ENCODE assay signal across 16 cellular contexts in genomic region chr3:101039285-101039684, GRCh38. TPM values are rescaled to one million over a fixed set of nuclear protein-coding genes. Genes with fewer than 3 reads are reported as not detected.
DNase-seq lines count a peak whose midpoint lies in the region; ATAC-seq and TF ChIP-seq lines count a peak whose summit lies in the region.
"Had no signal": no experiment of that assay in that cellular context is flagged by ENCODE, and none has a peak within 500 bp of the region (broad histone marks: within the 10 kb centered on the region; RNA-seq: fewer than 3 reads in every experiment).

No MANE protein-coding gene starts in this region.

- H3K27me3 Mint-ChIP-seq in activated CD4-positive, alpha-beta T cell treated with anti-CD3 and anti-CD28 coated beads, Interleukin-2, amount 10 ng/mL, durations not matched to agents 24 days and 14 days, result no peaks in the 10 kb centered on the region
- no peaks in the 10 kb centered on the region for H3K27me3 Mint-ChIP-seq in chondrocyte (ENCODE audit: low read depth)

- no peak for DNase-seq in A673 (ENCODE audit: low spot score)
- DNase-seq in ACHN, result peak; percentile 5
- peak; percentile 81 for DNase-seq in NCI-H1105 treated with DMSO at 0.1 percent for 48 hours (lab: John Stamatoyannopoulos, UW)
- DNase-seq in epithelial cell of esophagus (ENCODE audit: low read depth), result peak; percentile 40
- no peak for DNase-seq in activated CD4-positive, alpha-beta T cell treated with anti-CD3 and anti-CD28 coated beads, Interleukin-2, amount 10 ng/mL, durations not matched to agents 24 days and 14 days
- no peak for DNase-seq in chondrocyte (ENCODE audit: low spot score)
- DNase-seq: activated CD4-positive, alpha-beta T cell treated with anti-CD3 and anti-CD28 coated beads, Interleukin-2, amount 50 U/mL, for 4 hours; activated naive CD4-positive, alpha-beta T cell treated with Interleukin-2 at 50 U/mL for 16 hours; anterior cingulate cortex; BE2C; NCI-H1930; testis had no signal

- H3K36me3 Mint-ChIP-seq in activated CD4-positive, alpha-beta T cell treated with anti-CD3 and anti-CD28 coated beads, Interleukin-2, amount 10 ng/mL, durations not matched to agents 24 days and 14 days (ENCODE audit: low read depth), result no peaks in the 10 kb centered on the region
- H3K36me3 Mint-ChIP-seq in chondrocyte (ENCODE audit: low read depth), result peaks cover 4% of the 10 kb centered on the region
- H3K36me3 Mint-ChIP-seq: mesothelial cell of epicardium had no signal

- H3K36me3 ChIP-seq in A673 (ENCODE audit: insufficient read depth, low read length, poor library complexity, severe bottlenecking), result no peaks in the 10 kb centered on the region
- H3K36me3 ChIP-seq: BE2C, prostate gland had no signal

- H3K4me3 Mint-ChIP-seq in activated CD4-positive, alpha-beta T cell treated with anti-CD3 and anti-CD28 coated beads, Interleukin-2, amount 10 ng/mL, durations not matched to agents 24 days and 14 days, result no peak overlapping the region
- no peak overlapping the region for H3K4me3 Mint-ChIP-seq in chondrocyte (ENCODE audit: unreplicated experiment)
- H3K4me3 Mint-ChIP-seq: mesothelial cell of epicardium; T-helper 1 cell treated with Interleukin-12 subunit alpha and Interleukin-12 subunit beta and Interleukin-4 antibody, amounts not matched to agents 30 μg/mL and 1 μg/mL, for 36 hours had no signal

- H3K27ac Mint-ChIP-seq in activated CD4-positive, alpha-beta T cell treated with anti-CD3 and anti-CD28 coated beads, Interleukin-2, amount 10 ng/mL, durations not matched to agents 24 days and 14 days, result no peak overlapping the region
- H3K27ac Mint-ChIP-seq in chondrocyte (ENCODE audit: unreplicated experiment), result no peak overlapping the region
- H3K27ac Mint-ChIP-seq: mesothelial cell of epicardium; T-helper 1 cell treated with Interleukin-12 subunit alpha and Interleukin-12 subunit beta and Interleukin-4 antibody, amounts not matched to agents 30 μg/mL and 1 μg/mL, for 36 hours had no signal

- no peaks in the 10 kb centered on the region for H3K4me1 Mint-ChIP-seq in activated CD4-positive, alpha-beta T cell treated with anti-CD3 and anti-CD28 coated beads, Interleukin-2, amount 10 ng/mL, durations not matched to agents 24 days and 14 days
- H3K4me1 Mint-ChIP-seq in chondrocyte (ENCODE audit: low read depth), result peaks cover 56% of the 10 kb centered on the region

- no peak overlapping the region for H3K4me3 ChIP-seq in A673 (ENCODE audit: low read depth, low read length, poor library complexity, severe bottlenecking)
- no peak overlapping the region for H3K4me3 ChIP-seq in epithelial cell of esophagus (ENCODE audit: low read length)
- H3K4me3 ChIP-seq: prostate gland, testis had no signal

- in situ Hi-C loops in ACHN (cut with HindIII; ENCODE audit: low pct_ligation_motif_present, low pct_unique_long_range_greater_than_20kb, low sequenced_read_pairs), result no loop called here

- TF ChIP-seq CTCF in A673 (conservative IDR thresholded peaks at IDR 0.05; ENCODE audit: low read depth, low read length) (no peak), epithelial cell of esophagus (IDR thresholded peaks at IDR 0.05; ENCODE audit: insufficient read depth, low read depth, low read length, missing control alignments) (no peak), chondrocyte (IDR thresholded peaks at IDR 0.05) (no peak)

- CTCF ChIA-PET in A673 (lab: Charles Lee), result no interaction called here

- no peak for ATAC-seq in GM19455 (IDR thresholded peaks at IDR 0.05; ENCODE audit: unreplicated experiment)

- POLR2A ChIA-PET in A673 (lab: Charles Lee; ENCODE audit: low non-redundant PET), result no interaction called here

- no TSS peak for BruUV-seq in A673 (replicated peaks; lab: Mats Ljungman, UMichigan)

- no peaks in the 10 kb centered on the region for H3K9me3 Mint-ChIP-seq in activated CD4-positive, alpha-beta T cell treated with anti-CD3 and anti-CD28 coated beads, Interleukin-2, amount 10 ng/mL, durations not matched to agents 24 days and 14 days
- peaks cover 15% of the 10 kb centered on the region for H3K9me3 Mint-ChIP-seq in chondrocyte (ENCODE audit: low read depth)
- H3K9me3 Mint-ChIP-seq: T-helper 1 cell treated with Interleukin-12 subunit alpha and Interleukin-12 subunit beta and Interleukin-4 antibody, amounts not matched to agents 30 μg/mL and 1 μg/mL, for 36 hours had no signal

- no peaks in the 10 kb centered on the region for H3K27me3 ChIP-seq in A673 (replicated peaks; ENCODE audit: insufficient read depth, low read depth, low read length, poor library complexity)
- H3K27me3 ChIP-seq: BE2C, testis had no signal

- intact Hi-C loops in A673 (cut with micrococcal nuclease; ENCODE audit: unreplicated experiment), result no loop called here
- intact Hi-C loops in activated CD4-positive, alpha-beta T cell treated with anti-CD3 and anti-CD28 coated beads, Interleukin-2, amount 10 ng/mL, durations not matched to agents 24 days and 14 days (cut with micrococcal nuclease), result no loop called here

- no peaks in the 10 kb centered on the region for H3K9me3 ChIP-seq in A673 (ENCODE audit: low read depth, low read length, poor library complexity, severe bottlenecking)
- H3K9me3 ChIP-seq: BE2C, prostate gland, testis had no signal

- H3K27ac ChIP-seq in A673 (ENCODE audit: low read depth, low read length, poor library complexity, severe bottlenecking), result peak overlapping the region; percentile 71
- H3K27ac ChIP-seq: prostate gland, testis had no signal

- peaks cover 22% of the 10 kb centered on the region for H3K4me1 ChIP-seq in A673 (ENCODE audit: insufficient read depth, low read length, poor library complexity, severe bottlenecking)
- H3K4me1 ChIP-seq: prostate gland, testis had no signal

RNA-seq across cellular contexts. Expression of gene ABI3BP, which starts 46.1 kb away (rescaled TPM):
- total RNA-seq in A673 (2021) (4.3 and 5.2 TPM in 2 replicates), chondrocyte (8.9 to 166 TPM (median 10.2 TPM) in 3 replicates)
- not detected in 2 replicates for total RNA-seq in activated CD4-positive, alpha-beta T cell treated with anti-CD3 and anti-CD28 coated beads, Interleukin-2, amount 10 ng/mL, durations not matched to agents 24 days and 14 days

Comparison
In these comparisons a context has a peak if more than half of its experiments do, and no peak if none do; other contexts are left out.
1. DNase-seq: peak in ACHN (single experiment), NCI-H1105 treated with DMSO at 0.1 percent for 48 hours (single experiment) and epithelial cell of esophagus (single experiment); none in A673 (single experiment), activated CD4-positive, alpha-beta T cell treated with anti-CD3 and anti-CD28 coated beads, Interleukin-2, amount 10 ng/mL, durations not matched to agents 24 days and 14 days (single experiment) and chondrocyte (single experiment).